23 cellular contexts compared by ENCODE assay signal in the genomic region with DNA sequence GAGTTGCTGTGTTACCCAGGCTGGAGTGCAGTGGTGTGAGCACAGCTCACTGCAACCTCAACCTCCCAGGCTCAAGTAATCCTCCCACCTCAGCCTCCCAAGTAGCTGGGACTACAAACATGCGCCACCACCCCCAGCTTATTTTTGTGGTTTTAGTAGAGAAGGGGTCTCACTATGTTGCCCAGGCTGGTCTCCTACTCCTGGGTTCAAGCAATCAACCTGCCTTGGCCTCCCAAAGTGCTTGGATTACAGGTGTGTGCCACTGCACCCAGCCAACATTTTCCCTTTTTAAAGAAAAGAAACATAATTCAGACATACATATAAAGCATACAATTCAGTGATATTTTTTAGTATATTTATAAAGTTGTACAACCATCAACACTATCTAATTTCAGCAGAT.
"Had no signal": no experiment of that assay in that cellular context is flagged by ENCODE, and none has a peak within 500 bp of the region (broad histone marks: within the 10 kb centered on the region; RNA-seq: fewer than 3 reads in every experiment).

No MANE protein-coding gene starts in this region.

- ATAC-seq: T-helper 17 cell had no signal

- H3K27ac Mint-ChIP-seq: activated CD4-positive, alpha-beta T cell treated with anti-CD3 and anti-CD28 coated beads, Interleukin-2, amount 10 ng/mL, durations not matched to agents 24 days and 14 days; activated T-helper 2 cell treated with anti-CD3 and anti-CD28 coated beads, Interferon-gamma antibody, Interleukin-2, Interleukin-4, amounts not matched to agents 10 μg/mL and 5 μg/mL and 100 μg/mL, durations not matched to agents 14 hours and 24 hours and 36 hours; T-helper 17 cell had no signal

- FAIRE-seq: astrocyte had no signal

- H3K9me3 ChIP-seq: MG63 had no signal

- H3K9me3 Mint-ChIP-seq: activated B cell treated with CpG ODN at 0.5 μM for 24 hours; activated CD4-positive, alpha-beta T cell treated with anti-CD3 and anti-CD28 coated beads, Interleukin-2, amount 10 ng/mL, durations not matched to agents 24 days and 14 days; activated T-helper 2 cell treated with anti-CD3 and anti-CD28 coated beads, Interferon-gamma antibody, Interleukin-2, Interleukin-4, amounts not matched to agents 10 μg/mL and 5 μg/mL and 100 μg/mL, durations not matched to agents 14 hours and 24 hours and 36 hours; brain had no signal

- DNase-seq: activated B cell treated with CpG ODN at 0.5 μM for 24 hours; activated CD4-positive, alpha-beta T cell treated with anti-CD3 and anti-CD28 coated beads for 1 hour; activated CD4-positive, alpha-beta T cell treated with anti-CD3 and anti-CD28 coated beads, Interleukin-2, amount 10 ng/mL, durations not matched to agents 24 days and 14 days; activated CD4-positive, alpha-beta T cell treated with anti-CD3 and anti-CD28 coated beads, Interleukin-2, amount 50 U/mL, for 48 hours; activated gamma-delta T cell treated with Interleukin-2 at 50 U/mL for 16 hours; activated naive CD4-positive, alpha-beta T cell treated with anti-CD3 and anti-CD28 coated beads, Interleukin-2, amount 50 U/mL, for 16 hours; activated T-cell treated with anti-CD3 and anti-CD28 coated beads for 4 hours; activated T-cell treated with anti-CD3 and anti-CD28 coated beads, Interleukin-2, amount 50 U/mL, for 72 hours; MG63; MV-4-11; NCI-H1092 treated with DMSO at 0.1 percent for 48 hours; NCI-H1436; NCI-H1694 treated with DMSO at 0.1 percent for 48 hours; NCI-H2029 treated with DMSO at 0.1 percent for 48 hours; NCI-H345; NCI-H510A; NCI-H526 treated with DMSO at 0.1 percent for 48 hours; SIG-M5; T-helper 17 cell; T-helper 9 cell had no signal

- H3K4me3 Mint-ChIP-seq: activated B cell treated with CpG ODN at 0.5 μM for 24 hours; activated CD4-positive, alpha-beta T cell treated with anti-CD3 and anti-CD28 coated beads, Interleukin-2, amount 10 ng/mL, durations not matched to agents 24 days and 14 days; activated T-cell treated with anti-CD3 and anti-CD28 coated beads, Interleukin-2, amount 50 U/mL, for 72 hours; brain; T-helper 17 cell had no signal

- H3K4me1 Mint-ChIP-seq: activated CD4-positive, alpha-beta T cell treated with anti-CD3 and anti-CD28 coated beads, Interleukin-2, amount 10 ng/mL, durations not matched to agents 24 days and 14 days had no signal

- H3K27me3 ChIP-seq: MG63 had no signal

- H3K4me3 ChIP-seq: MG63 had no signal

- H3K27me3 Mint-ChIP-seq: activated B cell treated with CpG ODN at 0.5 μM for 24 hours; activated CD4-positive, alpha-beta T cell treated with anti-CD3 and anti-CD28 coated beads, Interleukin-2, amount 10 ng/mL, durations not matched to agents 24 days and 14 days; brain; T-helper 17 cell had no signal
